12 cellular contexts compared by ENCODE assay signal in genomic region chr12:67667276-67668073, GRCh38. TPM values are rescaled to one million over a fixed set of nuclear protein-coding genes. Genes with fewer than 3 reads are reported as not detected.
DNase-seq lines count a peak whose midpoint lies in the region; ATAC-seq and TF ChIP-seq lines count a peak whose summit lies in the region.
"Had no signal": no experiment of that assay in that cellular context is flagged by ENCODE, and none has a peak within 500 bp of the region (broad histone marks: within the 10 kb centered on the region; RNA-seq: fewer than 3 reads in every experiment).

No MANE protein-coding gene starts in this region.

- WGBS in mammary epithelial cell (ENCODE audit: low coverage, missing lambda C conversion rate): 88% methylated on average over 8 of the region's 8 CpGs

- H3K9me3 Mint-ChIP-seq in T-cell: peaks cover 0 to 6% (median 5%) of the 10 kb centered on the region in 3 donors

- POLR2A ChIA-PET in T-cell (lab: Charles Lee): interaction anchor here (0.6 to 0.7 kb wide), 2 partner anchors 49 to 175 kb away, joined by 3 to 4 read pairs; no protein-coding TSS in a partner anchor

- no peak overlapping the region for H3K4me2 ChIP-seq in osteoblast (ENCODE audit: insufficient read depth, low read length)
- H3K4me2 ChIP-seq in mammary epithelial cell (ENCODE audit: insufficient read depth, low read depth, low read length): no peak overlapping the region
- no peak overlapping the region for H3K4me2 ChIP-seq in MM.1S (ENCODE audit: low read depth, low read length)

- BruUV-seq in mammary epithelial cell (replicated peaks; lab: Mats Ljungman, UMichigan): no TSS peak

- H3K79me2 ChIP-seq in osteoblast (ENCODE audit: insufficient read depth, low read length): peaks cover 37% of the 10 kb centered on the region
- peaks cover 18% of the 10 kb centered on the region for H3K79me2 ChIP-seq in mammary epithelial cell (ENCODE audit: insufficient read depth, low read length)
- H3K79me2 ChIP-seq in MM.1S (ENCODE audit: low read length): 0 out of 2 replicates have a peak, but pooled peaks cover 10% of the 10 kb centered on the region

- peak overlapping the region; percentile 38 to 45 for H3K27ac Mint-ChIP-seq in T-cell

- intact Hi-C loops in cardiac septum (cut with DNase I): loop anchor here (5.0 kb wide), 1 partner anchor 40 kb away; no protein-coding TSS in a partner anchor
- intact Hi-C loops in mammary epithelial cell (cut with micrococcal nuclease): no loop called here

- no peaks in the 10 kb centered on the region for H3K36me3 ChIP-seq in osteoblast (ENCODE audit: insufficient read depth, low read length)
- no peaks in the 10 kb centered on the region for H3K36me3 ChIP-seq in mammary epithelial cell (ENCODE audit: insufficient read depth, low read length)
- no peaks in the 10 kb centered on the region for H3K36me3 ChIP-seq in MM.1S (replicated peaks; ENCODE audit: insufficient read depth, low read length)

- no peak for TF ChIP-seq CTCF in osteoblast (IDR thresholded peaks at IDR 0.05; ENCODE audit: extremely low read depth, low read depth, low read length)
- TF ChIP-seq CTCF in mammary epithelial cell (conservative IDR thresholded peaks at IDR 0.05 in 1 of 2, IDR thresholded peaks at IDR 0.05 in 1 of 2; ENCODE audit: extremely low read depth in 1 of 2, insufficient read depth in 1 of 2, low read depth in 1 of 2, low read length in 2 of 2): no peak
- TF ChIP-seq CTCF in MM.1S (IDR thresholded peaks at IDR 0.05; ENCODE audit: low read length): no peak

- no peak overlapping the region for H3K4me3 ChIP-seq in osteoblast (ENCODE audit: insufficient read depth, low read length)
- no peak overlapping the region for H3K4me3 ChIP-seq in mammary epithelial cell (replicated peaks in 1 of 3; ENCODE audit: insufficient read depth in 1 of 3, low read depth in 2 of 3, low read length in 3 of 3)
- H3K4me3 ChIP-seq in MM.1S (ENCODE audit: low read length): no peak overlapping the region

- no peaks in the 10 kb centered on the region for H3K9me3 ChIP-seq in osteoblast (ENCODE audit: low read depth, low read length)
- no peaks in the 10 kb centered on the region for H3K9me3 ChIP-seq in mammary epithelial cell (replicated peaks; ENCODE audit: insufficient read depth, low read length)
- H3K9me3 ChIP-seq in MM.1S (replicated peaks; ENCODE audit: insufficient read depth, low read length): no peaks in the 10 kb centered on the region

- CTCF ChIA-PET in T-cell (lab: Charles Lee): interaction anchor here in 1 of 2 donors (0.7 to 1.2 kb wide), 2 partner anchors 11 to 17 kb away, joined by 3 to 4 read pairs; no protein-coding TSS in a partner anchor
- CTCF ChIA-PET in mammary epithelial cell (lab: Charles Lee; ENCODE audit: low non-redundant PET): no interaction called here

- no peaks in the 10 kb centered on the region for H3F3A ChIP-seq in MM.1S (ENCODE audit: insufficient read depth, low read length)

- H3K4me1 ChIP-seq in osteoblast (ENCODE audit: insufficient read depth, low read length) (peaks cover 11% of the 10 kb centered on the region), mammary epithelial cell (ENCODE audit: insufficient read depth, low read length) (peaks cover 3% of the 10 kb centered on the region), MM.1S (ENCODE audit: low read length) (no peaks in the 10 kb centered on the region)

- no peaks in the 10 kb centered on the region for H3K27me3 ChIP-seq in osteoblast (ENCODE audit: insufficient read depth, low read length)
- no peaks in the 10 kb centered on the region for H3K27me3 ChIP-seq in mammary epithelial cell (ENCODE audit: insufficient read depth, low read length)
- no peaks in the 10 kb centered on the region for H3K27me3 ChIP-seq in MM.1S (replicated peaks; ENCODE audit: insufficient read depth, low read length)

- in situ Hi-C loops in mammary epithelial cell (cut with MboI; ENCODE audit: low sequenced_read_pairs in 2 of 2): no loop called here

- no peaks in the 10 kb centered on the region for H3K27me3 Mint-ChIP-seq in T-cell

- H3K9me2 ChIP-seq in MM.1S (replicated peaks; ENCODE audit: insufficient read depth, low read length): no peaks in the 10 kb centered on the region

- DNase-seq in Ammon's horn (ENCODE audit: low spot score) (peak; percentile 71), T-cell (no peak), cardiac septum (ENCODE audit: low spot score) (peak; percentile 89), osteoblast (ENCODE audit: insufficient read length, low spot score, missing footprints) (no peak), mammary epithelial cell (no peak), NCI-H82 treated with DMSO at 0.1 percent for 48 hours (lab: John Stamatoyannopoulos, UW; ENCODE audit: unreplicated experiment) (no peak), MM.1S (no peak)
- DNase-seq: activated CD8-positive, alpha-beta memory T cell treated with anti-CD3 and anti-CD28 coated beads, Interleukin-2, amount 50 U/mL, for 48 hours; H7; midbrain; T-helper 9 cell had no signal

- peaks cover 49% of the 10 kb centered on the region for H3K36me3 Mint-ChIP-seq in T-cell

- H2AFZ ChIP-seq in osteoblast (ENCODE audit: low read length): no peak overlapping the region
- no peak overlapping the region for H2AFZ ChIP-seq in mammary epithelial cell (ENCODE audit: low read depth, low read length)
- H2AFZ ChIP-seq in MM.1S (ENCODE audit: low read length): no peak overlapping the region

- peaks cover 63 to 69% (median 68%) of the 10 kb centered on the region in 3 donors for H3K4me1 Mint-ChIP-seq in T-cell

- ATAC-seq in T-cell (replicated peaks in 1 of 4) (no peak), HG02981 (IDR thresholded peaks at IDR 0.05; ENCODE audit: unreplicated experiment) (no peak)

- dilution Hi-C loops in mammary epithelial cell (cut with HindIII; ENCODE audit: low sequenced_read_pairs): no loop called here

- peak overlapping the region; percentile 17 for H3K27ac ChIP-seq in osteoblast (ENCODE audit: low read depth, low read length)
- H3K27ac ChIP-seq in mammary epithelial cell (ENCODE audit: insufficient read depth, low read depth, low read length): no peak overlapping the region
- H3K27ac ChIP-seq in MM.1S (ENCODE audit: low read length): no peak overlapping the region

- H3K9ac ChIP-seq in mammary epithelial cell (ENCODE audit: insufficient read depth, low read length): no peak overlapping the region
- H3K9ac ChIP-seq in MM.1S (ENCODE audit: low read length): no peak overlapping the region

- H4K20me1 ChIP-seq in osteoblast (ENCODE audit: insufficient read depth, low read length) (no peaks in the 10 kb centered on the region), mammary epithelial cell (ENCODE audit: insufficient read depth, low read length) (no peaks in the 10 kb centered on the region), MM.1S (ENCODE audit: insufficient read depth, low read length) (no peaks in the 10 kb centered on the region)

- no peak overlapping the region for H3K4me3 Mint-ChIP-seq in T-cell

RNA-seq across cellular contexts. Expression of gene DYRK2, which starts 18.9 kb away (rescaled TPM):
- 100 to 1,000 TPM; 104 to 138 (median 120) TPM for total RNA-seq in T-cell
- total RNA-seq in cardiac septum: 56.0 TPM
- 43.4 and 44.5 TPM in 2 replicates for total RNA-seq in osteoblast
- total RNA-seq in mammary epithelial cell: 10 to 100 TPM; 17.8 to 25.8 TPM
- polyA plus RNA-seq in mammary epithelial cell: 16.3 TPM
- 43.1 TPM for polyA minus RNA-seq in mammary epithelial cell

Comparison
In these comparisons a context has a peak if more than half of its experiments do, and no peak if none do; other contexts are left out.
1. DNase-seq: peak in Ammon's horn (single experiment) and cardiac septum (single experiment); none in T-cell (0 of 34), osteoblast (single experiment), mammary epithelial cell (single experiment), NCI-H82 treated with DMSO at 0.1 percent for 48 hours (single experiment) and MM.1S (single experiment).